2 cellular contexts compared by ENCODE assay signal in the genomic region with DNA sequence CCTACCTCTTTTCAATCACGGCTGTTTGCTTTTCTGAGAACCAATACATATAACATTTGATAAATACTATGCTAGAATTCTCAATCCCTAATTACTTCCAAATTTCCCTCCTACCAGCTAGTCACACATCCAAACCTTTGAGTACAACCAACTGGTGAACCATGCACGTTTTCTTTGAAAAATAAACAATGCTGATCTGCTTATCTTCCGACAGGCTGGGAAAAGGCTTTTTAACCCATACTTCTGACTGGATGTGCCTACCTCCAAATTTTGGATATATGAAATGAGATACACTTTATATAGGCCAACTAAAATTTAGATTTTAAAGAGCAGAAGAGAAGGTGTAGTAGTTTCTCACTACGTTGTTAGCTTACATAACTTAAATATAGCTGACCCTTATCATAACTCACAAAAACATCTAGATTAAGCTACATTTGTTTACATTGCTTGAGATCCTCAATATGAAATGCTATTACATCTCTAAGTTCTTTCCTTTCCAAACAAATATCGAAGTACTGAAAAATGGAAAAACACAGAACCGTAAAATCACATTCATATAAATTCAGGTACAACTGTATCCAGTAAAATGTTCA.
TF ChIP-seq lines count a peak whose summit lies in the region.

No MANE protein-coding gene starts in this region.

TF ChIP-seq in SK-N-SH, 30 proteins besides CTCF, POLR2A, EP300 and RAD21 (continued from another document):
- TF ChIP-seq SIN3A (IDR thresholded peaks at IDR 0.05; ENCODE audit: borderline replicate concordance, low read depth, low read length): no peak
- TF ChIP-seq FOXJ3 (CRISPR knock-in tag; IDR thresholded peaks at IDR 0.05): no peak
- TF ChIP-seq USF1 (IDR thresholded peaks at IDR 0.05; ENCODE audit: borderline replicate concordance, low read depth): no peak
- no peak for TF ChIP-seq GABPA (IDR thresholded peaks at IDR 0.05; ENCODE audit: low read depth)
- no peak for TF ChIP-seq SMC3 (IDR thresholded peaks at IDR 0.05; ENCODE audit: low read depth, low read length)
- TF ChIP-seq RFX5 (IDR thresholded peaks at IDR 0.05; ENCODE audit: low read length): no peak
- no peak for TF ChIP-seq CHD2 (IDR thresholded peaks at IDR 0.05; ENCODE audit: low read length, partially characterized antibody)

TF ChIP-seq in SK-N-SH treated with all-trans-retinoic acid at 6 μM for 48 hours, 23 proteins besides CTCF, POLR2A, EP300 and RAD21 (continued from another document):
- TF ChIP-seq TSHZ2 (CRISPR knock-in tag; IDR thresholded peaks at IDR 0.05): no peak
- TF ChIP-seq ZNF8 (CRISPR knock-in tag; IDR thresholded peaks at IDR 0.05): no peak
- no peak for TF ChIP-seq PPARA (CRISPR knock-in tag; IDR thresholded peaks at IDR 0.05; ENCODE audit: borderline replicate concordance)
- TF ChIP-seq ZNF70 (CRISPR knock-in tag; IDR thresholded peaks at IDR 0.05): no peak
- TF ChIP-seq, protein P1, sequence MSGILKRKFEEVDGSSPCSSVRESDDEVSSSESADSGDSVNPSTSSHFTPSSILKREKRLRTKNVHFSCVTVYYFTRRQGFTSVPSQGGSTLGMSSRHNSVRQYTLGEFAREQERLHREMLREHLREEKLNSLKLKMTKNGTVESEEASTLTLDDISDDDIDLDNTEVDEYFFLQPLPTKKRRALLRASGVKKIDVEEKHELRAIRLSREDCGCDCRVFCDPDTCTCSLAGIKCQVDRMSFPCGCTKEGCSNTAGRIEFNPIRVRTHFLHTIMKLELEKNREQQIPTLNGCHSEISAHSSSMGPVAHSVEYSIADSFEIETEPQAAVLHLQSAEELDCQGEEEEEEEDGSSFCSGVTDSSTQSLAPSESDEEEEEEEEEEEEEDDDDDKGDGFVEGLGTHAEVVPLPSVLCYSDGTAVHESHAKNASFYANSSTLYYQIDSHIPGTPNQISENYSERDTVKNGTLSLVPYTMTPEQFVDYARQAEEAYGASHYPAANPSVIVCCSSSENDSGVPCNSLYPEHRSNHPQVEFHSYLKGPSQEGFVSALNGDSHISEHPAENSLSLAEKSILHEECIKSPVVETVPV (CRISPR knock-in tag; IDR thresholded peaks at IDR 0.05): no peak
- TF ChIP-seq CREB5 (CRISPR knock-in tag; IDR thresholded peaks at IDR 0.05; ENCODE audit: low read depth): no peak
- no peak for TF ChIP-seq GLIS3 (CRISPR knock-in tag; IDR thresholded peaks at IDR 0.05)
- TF ChIP-seq ZC3H10 (CRISPR knock-in tag; IDR thresholded peaks at IDR 0.05): no peak
- no peak for TF ChIP-seq ZFP30 (CRISPR knock-in tag; IDR thresholded peaks at IDR 0.05)
- TF ChIP-seq ARNTL (CRISPR knock-in tag; IDR thresholded peaks at IDR 0.05; ENCODE audit: borderline replicate concordance, low read depth): no peak
- TF ChIP-seq ZNF565 (CRISPR knock-in tag; conservative IDR thresholded peaks at IDR 0.05; ENCODE audit: low read depth): no peak
- TF ChIP-seq CSDC2 (CRISPR knock-in tag; IDR thresholded peaks at IDR 0.05): no peak
- no peak for TF ChIP-seq TOX (CRISPR knock-in tag; IDR thresholded peaks at IDR 0.05; ENCODE audit: borderline replicate concordance)
- no peak for TF ChIP-seq OSR1 (CRISPR knock-in tag; IDR thresholded peaks at IDR 0.05)
- TF ChIP-seq, protein P2, sequence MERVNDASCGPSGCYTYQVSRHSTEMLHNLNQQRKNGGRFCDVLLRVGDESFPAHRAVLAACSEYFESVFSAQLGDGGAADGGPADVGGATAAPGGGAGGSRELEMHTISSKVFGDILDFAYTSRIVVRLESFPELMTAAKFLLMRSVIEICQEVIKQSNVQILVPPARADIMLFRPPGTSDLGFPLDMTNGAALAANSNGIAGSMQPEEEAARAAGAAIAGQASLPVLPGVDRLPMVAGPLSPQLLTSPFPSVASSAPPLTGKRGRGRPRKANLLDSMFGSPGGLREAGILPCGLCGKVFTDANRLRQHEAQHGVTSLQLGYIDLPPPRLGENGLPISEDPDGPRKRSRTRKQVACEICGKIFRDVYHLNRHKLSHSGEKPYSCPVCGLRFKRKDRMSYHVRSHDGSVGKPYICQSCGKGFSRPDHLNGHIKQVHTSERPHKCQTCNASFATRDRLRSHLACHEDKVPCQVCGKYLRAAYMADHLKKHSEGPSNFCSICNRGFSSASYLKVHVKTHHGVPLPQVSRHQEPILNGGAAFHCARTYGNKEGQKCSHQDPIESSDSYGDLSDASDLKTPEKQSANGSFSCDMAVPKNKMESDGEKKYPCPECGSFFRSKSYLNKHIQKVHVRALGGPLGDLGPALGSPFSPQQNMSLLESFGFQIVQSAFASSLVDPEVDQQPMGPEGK (CRISPR knock-in tag; IDR thresholded peaks at IDR 0.05; ENCODE audit: borderline replicate concordance): no peak
